8 cellular contexts compared by ENCODE assay signal in genomic region chr12:124588689-124589318, GRCh38. TPM values are rescaled to one million over a fixed set of nuclear protein-coding genes. Genes with fewer than 3 reads are reported as not detected.
DNase-seq lines count a peak whose midpoint lies in the region; ATAC-seq and TF ChIP-seq lines count a peak whose summit lies in the region.

No MANE protein-coding gene starts in this region.

- H3K27me3 ChIP-seq in smooth muscle cell (ENCODE audit: low read depth): no peaks in the 10 kb centered on the region

- H4K20me1 ChIP-seq in smooth muscle cell (ENCODE audit: low read depth): no peaks in the 10 kb centered on the region

- peak overlapping the region; percentile 76 for H3K4me2 ChIP-seq in smooth muscle cell

- no peaks in the 10 kb centered on the region for H3K79me2 ChIP-seq in smooth muscle cell (ENCODE audit: low read depth)

- H3K36me3 Mint-ChIP-seq in T-cell: no peaks in the 10 kb centered on the region

- peak overlapping the region; percentile 89 for H3K27ac ChIP-seq in smooth muscle cell (ENCODE audit: low read depth)

- H3K4me3 Mint-ChIP-seq in T-cell: no peak overlapping the region

- H3K9me3 ChIP-seq in smooth muscle cell (replicated peaks; ENCODE audit: low read depth): no peaks in the 10 kb centered on the region

- H3K27ac Mint-ChIP-seq in T-cell: no peak overlapping the region

- POLR2A ChIA-PET in T-cell (lab: Charles Lee): no interaction called here

- CTCF ChIA-PET in T-cell (lab: Charles Lee): no interaction called here

- no peak overlapping the region for H3K4me3 ChIP-seq in fibroblast of pulmonary artery (replicated peaks; ENCODE audit: low read depth, low read length)
- no peak overlapping the region for H3K4me3 ChIP-seq in smooth muscle cell

- WGBS in smooth muscle cell (ENCODE audit: low lambda C conversion rate): 14% methylated on average over 9 of the region's 9 CpGs

- H3K4me1 ChIP-seq in smooth muscle cell (ENCODE audit: low read depth): no peaks in the 10 kb centered on the region

- no peak for TF ChIP-seq CTCF in fibroblast of pulmonary artery (IDR thresholded peaks at IDR 0.05; ENCODE audit: low read length, missing control alignments)
- no peak for TF ChIP-seq CTCF in smooth muscle cell (IDR thresholded peaks at IDR 0.05; ENCODE audit: borderline replicate concordance, insufficient read depth, poor library complexity, severe bottlenecking)
- TF ChIP-seq CTCF in GM13977 (IDR thresholded peaks at IDR 0.05; ENCODE audit: extremely low read depth, insufficient read depth, missing control alignments): no peak

- ATAC-seq in T-cell (replicated peaks in 1 of 4): peak; percentile 60 to 70 (median 66)
- ATAC-seq in HG03342 (IDR thresholded peaks at IDR 0.05; ENCODE audit: unreplicated experiment): no peak
- no peak for ATAC-seq in HG03159 (IDR thresholded peaks at IDR 0.05; ENCODE audit: unreplicated experiment)
- ATAC-seq in HG02763 (IDR thresholded peaks at IDR 0.05; ENCODE audit: unreplicated experiment): no peak

- peaks cover 0 to 7% (median 6%) of the 10 kb centered on the region in 3 donors for H3K9me3 Mint-ChIP-seq in T-cell

- H2AFZ ChIP-seq in smooth muscle cell (ENCODE audit: low read depth): peak overlapping the region; percentile 58

- DNase-seq in HCEC 1CT (peak; percentile 66), T-cell (peak in 2 of 34 experiments; percentile 24 to 31), fibroblast of pulmonary artery (ENCODE audit: low read depth) (peak; percentile 79), smooth muscle cell (lab: John Stamatoyannopoulos, UW; ENCODE audit: unreplicated experiment) (no peak), GM13977 (ENCODE audit: low spot score) (no peak)

- no peaks in the 10 kb centered on the region for H3K27me3 Mint-ChIP-seq in T-cell

- peaks cover 10% of the 10 kb centered on the region for H3F3A ChIP-seq in smooth muscle cell (ENCODE audit: low read depth)

- in situ Hi-C loops in GM13977 (cut with MboI; ENCODE audit: low pct_unique_long_range_greater_than_20kb, low sequenced_read_pairs, unreplicated experiment): no loop called here

- no peaks in the 10 kb centered on the region for H3K36me3 ChIP-seq in smooth muscle cell (ENCODE audit: low read depth)

- peak overlapping the region; percentile 69 for H3K9ac ChIP-seq in smooth muscle cell (ENCODE audit: low read depth)

- peaks cover 12 to 21% (median 12%) of the 10 kb centered on the region in 3 donors for H3K4me1 Mint-ChIP-seq in T-cell

RNA-seq across cellular contexts. Expression of gene NCOR2, which starts 21.4 kb away (rescaled TPM):
- total RNA-seq in T-cell (100 to 1,000 TPM; 108 to 140 (median 127) TPM), smooth muscle cell (64.1 and 64.7 TPM in 2 replicates)
- polyA plus RNA-seq in smooth muscle cell: 164 and 169 TPM in 2 replicates

Comparison
In these comparisons a context has a peak if more than half of its experiments do, and no peak if none do; other contexts are left out.
1. DNase-seq: peak in HCEC 1CT (single experiment) and fibroblast of pulmonary artery (single experiment); none in smooth muscle cell (single experiment) and GM13977 (single experiment).
2. ATAC-seq: peak in T-cell (4 of 4); none in HG03342 (single experiment), HG03159 (single experiment) and HG02763 (single experiment).